8 cellular contexts compared by ENCODE assay signal in genomic region chr1:66925944-66926343, GRCh38. TPM values are rescaled to one million over a fixed set of nuclear protein-coding genes. Genes with fewer than 3 reads are reported as not detected.
A peak's percentile ranks its signal among the peaks of the same experiment; 100 is the strongest.
DNase-seq lines count a peak whose midpoint lies in the region; ATAC-seq and TF ChIP-seq lines count a peak whose summit lies in the region.

No MANE protein-coding gene starts in this region.

- no peak for ATAC-seq in HG03571 (IDR thresholded peaks at IDR 0.05; ENCODE audit: unreplicated experiment)

- POLR2A ChIA-PET in AG04450 (lab: Yijun Ruan, JAX), result interaction anchor here (1.7 kb wide), 1 partner anchor 128 kb away, joined by 6 read pairs; the partner anchor contains the start of gene SLC35D1

- H3K27ac ChIP-seq in AG04450 (ENCODE audit: low read depth, low read length), result peak overlapping the region; percentile 63
- H3K27ac ChIP-seq in skin epidermis, result peak overlapping the region in 19 of 21 experiments; percentile 78 to 95 (median 92)

- H3K4me3 ChIP-seq in AG04450 (ENCODE audit: low read depth, low read length) (peak overlapping the region; percentile 85), H7 (ENCODE audit: insufficient read depth, low read depth, low read length) (peak overlapping the region; percentile 74), WI38 (ENCODE audit: low read depth, low read length) (peak overlapping the region; percentile 64), skin epidermis (peak overlapping the region; percentile 56 to 88 (median 76))

- CTCF ChIA-PET in AG04450 (lab: Charles Lee), result interaction anchor here (2.0 kb wide), 1 partner anchor 223 kb away, joined by 9 read pairs; no protein-coding TSS in a partner anchor

- TF ChIP-seq CTCF in AG04450 (IDR thresholded peaks at IDR 0.05; ENCODE audit: low read depth, low read length) (no peak), WI38 (IDR thresholded peaks at IDR 0.05; ENCODE audit: low read depth, low read length) (no peak)

- H3K36me3 ChIP-seq in H7 (replicated peaks; ENCODE audit: control insufficient read depth, insufficient read depth, low read length), result no peaks in the 10 kb centered on the region

- no peaks in the 10 kb centered on the region for H3K27me3 ChIP-seq in AG04450 (ENCODE audit: control insufficient read depth, insufficient read depth, low read length)
- no peaks in the 10 kb centered on the region for H3K27me3 ChIP-seq in H7 (ENCODE audit: control insufficient read depth, insufficient read depth, low read length)

- no peaks in the 10 kb centered on the region; the same call in 1 of the 2 replicates for H3K9me3 ChIP-seq in AG04450 (ENCODE audit: control insufficient read depth, insufficient read depth, low read length)

- DNase-seq in AG04450 (ENCODE audit: low read depth, low spot score), result no peak
- DNase-seq in H7, result peak; percentile 35
- peak; percentile 46 for DNase-seq in glomerular visceral epithelial cell (ENCODE audit: extremely low spot score)
- no peak for DNase-seq in COLO829 (ENCODE audit: low spot score)
- DNase-seq in cerebellar nuclear complex (lab: John Stamatoyannopoulos, UW), result no peak

RNA-seq across cellular contexts. Expression of gene MIER1, which starts 1.2 kb away (rescaled TPM):
- polyA plus RNA-seq in AG04450 (2011; rRNA removed), result 14.3 and 23.6 TPM in 2 replicates
- polyA minus RNA-seq in AG04450 (2011; rRNA and poly(A)+ RNA removed), result 17.3 and 34.7 TPM in 2 replicates
- total RNA-seq in H7 (2014; rRNA removed; shearing (Covaris generic)), result 31.7 and 44.8 TPM in 2 replicates

RNA-seq across cellular contexts. Expression of gene DNAI4, which starts 1.3 kb away (rescaled TPM):
- polyA plus RNA-seq in AG04450 (2011; rRNA removed), result 2.1 and 2.2 TPM in 2 replicates
- polyA minus RNA-seq in AG04450 (2011; rRNA and poly(A)+ RNA removed), result 1.4 and 4.6 TPM in 2 replicates
- total RNA-seq in H7 (2014; rRNA removed; shearing (Covaris generic)), result 1.6 and 3.8 TPM in 2 replicates

Comparison
In these comparisons a context has a peak if more than half of its experiments do, and no peak if none do; other contexts are left out.
1. DNase-seq: peak in H7 (single experiment) and glomerular visceral epithelial cell (single experiment); none in AG04450 (single experiment), COLO829 (single experiment) and cerebellar nuclear complex (0 of 2).
2. Peak in every context shown above with its lines, with median percentiles within 50 percentile points of each other: H3K4me3 ChIP-seq.